In the genomic region with DNA sequence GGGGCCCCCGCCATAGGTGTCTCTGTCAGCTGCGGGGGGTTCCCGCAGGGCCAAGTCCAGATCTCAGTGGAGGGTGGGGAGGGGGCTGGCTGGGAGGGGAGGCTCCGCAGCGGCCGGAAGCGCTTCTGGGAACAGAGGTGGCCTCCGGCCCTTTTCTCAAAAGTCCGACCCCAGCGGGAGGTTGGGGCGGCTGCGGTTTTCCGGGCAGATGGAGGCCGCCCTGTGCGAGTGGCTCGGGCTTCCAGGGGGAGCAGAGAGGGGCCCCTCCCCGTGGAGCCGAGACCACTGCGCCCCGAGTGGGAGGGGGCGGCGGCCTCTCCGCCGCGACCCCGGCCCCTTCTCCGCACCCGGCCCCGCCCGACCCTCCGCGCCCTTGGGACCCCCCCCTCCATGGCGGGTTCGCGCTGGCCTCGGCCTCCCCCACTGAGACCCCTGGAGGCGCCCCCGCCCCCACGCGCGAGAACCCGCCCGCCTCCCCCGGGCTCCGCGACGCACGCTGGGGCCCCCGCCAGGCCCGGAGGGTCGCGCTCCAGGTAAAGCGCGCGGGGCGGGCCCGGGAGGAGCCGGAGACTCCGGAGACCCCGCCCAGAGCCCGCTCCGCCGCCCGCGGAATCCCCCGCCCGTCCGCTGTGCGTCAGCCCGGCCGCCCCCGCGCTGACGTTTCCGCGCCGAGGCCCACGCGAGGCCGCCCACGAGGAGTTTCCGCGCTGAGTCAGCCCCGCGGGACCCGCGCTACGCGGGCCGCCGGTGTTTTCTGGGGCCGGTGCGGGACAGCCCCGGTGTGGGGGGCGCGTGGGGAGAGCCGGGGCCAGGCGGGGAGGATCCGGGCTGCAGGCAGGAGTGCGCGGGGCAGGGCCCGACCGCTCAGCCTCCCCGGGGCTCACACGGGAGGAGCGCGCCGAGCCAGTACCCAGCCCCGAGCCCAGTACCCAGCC, we compare ENCODE assay signal across 8 cellular contexts. TPM values are rescaled to one million over a fixed set of nuclear protein-coding genes. Genes with fewer than 3 reads are reported as not detected.
DNase-seq lines count a peak whose midpoint lies in the region; ATAC-seq and TF ChIP-seq lines count a peak whose summit lies in the region.

No MANE protein-coding gene starts in this region.

- H3K9me3 ChIP-seq in HCT116 (ENCODE audit: control insufficient read depth in 1 of 2, insufficient read depth in 1 of 2, low read depth in 1 of 2, low read length in 2 of 2), result no peaks in the 10 kb centered on the region
- H3K9me3 ChIP-seq in iPS-20b (ENCODE audit: insufficient read depth, low read depth, low read length), result no peaks in the 10 kb centered on the region

- TF ChIP-seq CTCF in AG10803 (conservative IDR thresholded peaks at IDR 0.05; ENCODE audit: low read length) (no peak), HCT116 (IDR thresholded peaks at IDR 0.05 in 2 of 3, conservative IDR thresholded peaks at IDR 0.05 in 1 of 3; ENCODE audit: borderline replicate concordance in 1 of 3, insufficient read depth in 1 of 3, low read depth in 2 of 3, low read length in 2 of 3) (no peak)

- TF ChIP-seq RAD21 in HCT116 (IDR thresholded peaks at IDR 0.05; ENCODE audit: low read depth), result no peak

- ATAC-seq in HCT116 (peak; percentile 65), T-cell (replicated peaks in 1 of 4) (peak; percentile 84 to 89 (median 87)), GM21528 (IDR thresholded peaks at IDR 0.05; ENCODE audit: low FRiP score, unreplicated experiment) (no peak)
- peak; percentile 69 for ATAC-seq in activated naive CD8-positive, alpha-beta T cell treated with anti-CD3 and anti-CD28 coated beads, Interleukin-2, amount 10 ng/mL, durations not matched to agents 7 days and 5 days (ENCODE audit: low read depth)

- H3K79me2 ChIP-seq in HCT116 (ENCODE audit: insufficient read depth, low read length), result peaks cover 8% of the 10 kb centered on the region; the same call in 1 of the 2 replicates

- RAD21 ChIA-PET in HCT116 (lab: Charles Lee; ENCODE audit: low non-redundant PET in 1 of 2, low total read pairs in 2 of 2, uncharacterized antibody in 2 of 2, unreplicated experiment in 2 of 2), result interaction anchor here in 1 of 2 experiments (0.6 kb wide), 1 partner anchor 32 kb away, joined by 3 read pairs; no protein-coding TSS in a partner anchor

- CTCF ChIA-PET in HCT116 (lab: Charles Lee), result no interaction called here
- CTCF ChIA-PET in T-cell (lab: Charles Lee), result interaction anchor here in 1 of 2 donors (0.6 to 0.8 kb wide), 2 partner anchors 16 to 73 kb away, joined by 3 read pairs; no protein-coding TSS in a partner anchor

- no peaks in the 10 kb centered on the region for H4K20me1 ChIP-seq in HCT116 (ENCODE audit: insufficient read depth)

- H3K27ac Mint-ChIP-seq in T-cell, result no peak overlapping the region
- H3K27ac Mint-ChIP-seq in activated naive CD8-positive, alpha-beta T cell treated with anti-CD3 and anti-CD28 coated beads, Interleukin-2, amount 10 ng/mL, durations not matched to agents 7 days and 5 days, result peak overlapping the region; percentile 71

- H3K4me2 ChIP-seq in HCT116 (ENCODE audit: low read length), result peak overlapping the region; percentile 77

- peak overlapping the region; percentile 56 to 67 (median 57) for H3K4me3 Mint-ChIP-seq in T-cell
- H3K4me3 Mint-ChIP-seq in activated naive CD8-positive, alpha-beta T cell treated with anti-CD3 and anti-CD28 coated beads, Interleukin-2, amount 10 ng/mL, durations not matched to agents 7 days and 5 days, result peak overlapping the region; percentile 28

- no peak for TF ChIP-seq POLR2A in HCT116 (IDR thresholded peaks at IDR 0.05; ENCODE audit: borderline replicate concordance, extremely low read depth, insufficient read depth, insufficient read length)

- H3K9ac ChIP-seq in HCT116 (ENCODE audit: low read length), result peak overlapping the region; percentile 62
- H3K9ac ChIP-seq in iPS-20b (ENCODE audit: low read depth, low read length), result no peak overlapping the region

- intact Hi-C loops in HCT116 (cut with micrococcal nuclease), result no loop called here

- BruUV-seq in HCT116 (replicated peaks; lab: Mats Ljungman, UMichigan), result no TSS peak

- H3K4me1 ChIP-seq in HCT116 (ENCODE audit: control insufficient read depth in 1 of 2, insufficient read depth in 2 of 2, low read length in 2 of 2) (peaks cover 5 to 14% of the 10 kb centered on the region in 2 experiments; a peak in 3 of 4 replicates), iPS-20b (ENCODE audit: insufficient read depth, low read length) (no peaks in the 10 kb centered on the region)

- no peaks in the 10 kb centered on the region for H3K36me3 ChIP-seq in HCT116 (ENCODE audit: control insufficient read depth in 1 of 2, insufficient read depth in 2 of 2, low read length in 2 of 2)
- H3K36me3 ChIP-seq in iPS-20b (ENCODE audit: insufficient read depth, low read depth, low read length), result no peaks in the 10 kb centered on the region

- no peak overlapping the region for H2AFZ ChIP-seq in HCT116 (ENCODE audit: low read depth, low read length, poor library complexity, severe bottlenecking)

- no peaks in the 10 kb centered on the region for H3K36me3 Mint-ChIP-seq in T-cell
- H3K36me3 Mint-ChIP-seq in activated naive CD8-positive, alpha-beta T cell treated with anti-CD3 and anti-CD28 coated beads, Interleukin-2, amount 10 ng/mL, durations not matched to agents 7 days and 5 days, result no peaks in the 10 kb centered on the region

- DNase-seq in AG10803 (ENCODE audit: low read depth) (peak; percentile 20), HCT116 (ENCODE audit: low read depth, low spot score) (no peak), T-cell (peak; percentile 54 to 90 (median 83)), NCI-H1436 (lab: John Stamatoyannopoulos, UW) (no peak)
- DNase-seq in activated naive CD8-positive, alpha-beta T cell treated with anti-CD3 and anti-CD28 coated beads, Interleukin-2, amount 10 ng/mL, durations not matched to agents 7 days and 5 days, result peak; percentile 84
- DNase-seq in stimulated activated CD4-positive, alpha-beta T cell treated with anti-CD3 and anti-CD28 coated beads, Interleukin-1b, Interleukin-23, amount 100 ng/mL, for 48 hours, result peak; percentile 85

- no peaks in the 10 kb centered on the region for H3K27me3 Mint-ChIP-seq in T-cell
- H3K27me3 Mint-ChIP-seq in activated naive CD8-positive, alpha-beta T cell treated with anti-CD3 and anti-CD28 coated beads, Interleukin-2, amount 10 ng/mL, durations not matched to agents 7 days and 5 days, result no peaks in the 10 kb centered on the region

- POLR2A ChIA-PET in HCT116 (lab: Charles Lee) (no interaction called here), T-cell (lab: Charles Lee) (no interaction called here)
- POLR2A ChIA-PET in activated naive CD8-positive, alpha-beta T cell treated with anti-CD3 and anti-CD28 coated beads, Interleukin-2, amount 10 ng/mL, durations not matched to agents 7 days and 5 days (lab: Charles Lee), result interaction anchor here (1.2 to 1.4 kb wide), 2 partner anchors 14 to 15 kb away, joined by 3 to 4 read pairs; no protein-coding TSS in a partner anchor

- H3K27me3 ChIP-seq in HCT116 (ENCODE audit: insufficient read depth, low read length) (no peaks in the 10 kb centered on the region), iPS-20b (ENCODE audit: insufficient read depth, low read length) (peaks cover 27% of the 10 kb centered on the region)

- H3K9me2 ChIP-seq in HCT116 (ENCODE audit: insufficient read depth), result no peaks in the 10 kb centered on the region

- H3K4me3 ChIP-seq in AG10803 (ENCODE audit: low read length) (peak overlapping the region; percentile 17; the same call in 1 of the 2 replicates), HCT116 (replicated peaks in 1 of 2; ENCODE audit: low read depth in 1 of 2, low read length in 2 of 2) (peak overlapping the region; percentile 19 to 56), iPS-20b (ENCODE audit: low read length) (peak overlapping the region; percentile 38; the same call in 1 of the 2 replicates)

- H3K9me3 Mint-ChIP-seq in T-cell, result no peaks in the 10 kb centered on the region
- H3K9me3 Mint-ChIP-seq in activated naive CD8-positive, alpha-beta T cell treated with anti-CD3 and anti-CD28 coated beads, Interleukin-2, amount 10 ng/mL, durations not matched to agents 7 days and 5 days, result no peaks in the 10 kb centered on the region

- peaks cover 0 to 11% (median 0%) of the 10 kb centered on the region in 3 donors for H3K4me1 Mint-ChIP-seq in T-cell
- H3K4me1 Mint-ChIP-seq in activated naive CD8-positive, alpha-beta T cell treated with anti-CD3 and anti-CD28 coated beads, Interleukin-2, amount 10 ng/mL, durations not matched to agents 7 days and 5 days, result peaks cover 4% of the 10 kb centered on the region

- H3K27ac ChIP-seq in HCT116 (ENCODE audit: low read depth, low read length) (peak overlapping the region; percentile 19; the same call in 1 of the 2 replicates), iPS-20b (ENCODE audit: low read length) (no peak overlapping the region)

TF ChIP-seq in HCT116, 20 proteins besides CTCF, POLR2A, EP300 and RAD21:
- TF ChIP-seq POLR2AphosphoS5 (IDR thresholded peaks at IDR 0.05; ENCODE audit: low read depth, low read length) (peak; percentile 56), EGR1 (IDR thresholded peaks at IDR 0.05; ENCODE audit: low read depth) (peak; percentile 97), CBX3 (IDR thresholded peaks at IDR 0.05; ENCODE audit: low read depth) (no peak)

RNA-seq across cellular contexts. Expression of a gene that starts 5.2 kb away (rescaled TPM):
- total RNA-seq in HCT116 (2021; ENCODE audit: unreplicated experiment), result 56.2 TPM
- 52.4 and 63.6 TPM in 2 replicates for polyA plus RNA-seq in HCT116 (2012)
- 10 to 100 TPM in 4 of 5 donors, 1 to 10 TPM in 1; 6.4 to 20.5 (median 13.3) TPM for total RNA-seq in T-cell
- 10 to 100 TPM; 11.4 to 15.0 TPM for total RNA-seq in activated naive CD8-positive, alpha-beta T cell treated with anti-CD3 and anti-CD28 coated beads, Interleukin-2, amount 10 ng/mL, durations not matched to agents 7 days and 5 days

RNA-seq across cellular contexts. Expression of a gene that starts 12.8 kb away (rescaled TPM):
- total RNA-seq in HCT116 (2021; ENCODE audit: unreplicated experiment) (0.37 TPM), T-cell (10 to 100 TPM; 15.1 to 35.4 (median 17.8) TPM)
- polyA plus RNA-seq in HCT116 (2012), result 0.09 TPM in 1 of 2 replicates, not detected in the other
- total RNA-seq in activated naive CD8-positive, alpha-beta T cell treated with anti-CD3 and anti-CD28 coated beads, Interleukin-2, amount 10 ng/mL, durations not matched to agents 7 days and 5 days, result 1 to 10 TPM; 2.4 to 3.1 TPM

RNA-seq across cellular contexts. Expression of a gene that starts 27.5 kb away (rescaled TPM):
- 0.10 TPM for total RNA-seq in HCT116 (2021; ENCODE audit: unreplicated experiment)
- 0.03 TPM in 1 of 2 replicates, not detected in the other for polyA plus RNA-seq in HCT116 (2012)
- total RNA-seq in T-cell, result 1 to 10 TPM in 1 of 5 donors, under 1 TPM in 3, not detected in 1; 0.26 to 1.0 (median 0.47) TPM
- not detected for total RNA-seq in activated naive CD8-positive, alpha-beta T cell treated with anti-CD3 and anti-CD28 coated beads, Interleukin-2, amount 10 ng/mL, durations not matched to agents 7 days and 5 days

RNA-seq across cellular contexts. Expression of a gene that starts 30.7 kb away (rescaled TPM):
- total RNA-seq in HCT116 (2021; ENCODE audit: unreplicated experiment), result 133 TPM
- polyA plus RNA-seq in HCT116 (2012), result 118 and 119 TPM in 2 replicates
- 100 to 1,000 TPM in 4 of 5 donors, 10 to 100 TPM in 1; 98.6 to 151 (median 141) TPM for total RNA-seq in T-cell
- total RNA-seq in activated naive CD8-positive, alpha-beta T cell treated with anti-CD3 and anti-CD28 coated beads, Interleukin-2, amount 10 ng/mL, durations not matched to agents 7 days and 5 days, result 100 to 1,000 TPM in 1 of 2 experiments, 10 to 100 TPM in 1; 99.1 to 103 TPM

RNA-seq across cellular contexts. Expression of a gene that starts 30.9 kb away (rescaled TPM):
- total RNA-seq in HCT116 (2021; ENCODE audit: unreplicated experiment) (16.3 TPM), T-cell (10 to 100 TPM in 4 of 5 donors, 1 to 10 TPM in 1; 10.0 to 30.4 (median 25.1) TPM)
- polyA plus RNA-seq in HCT116 (2012), result 7.1 and 7.8 TPM in 2 replicates
- total RNA-seq in activated naive CD8-positive, alpha-beta T cell treated with anti-CD3 and anti-CD28 coated beads, Interleukin-2, amount 10 ng/mL, durations not matched to agents 7 days and 5 days, result 10 to 100 TPM; 19.1 to 19.6 TPM

Comparison
In these comparisons a context has a peak if more than half of its experiments do, and no peak if none do; other contexts are left out.
1. DNase-seq: peak in AG10803 (single experiment), T-cell (34 of 34), activated naive CD8-positive, alpha-beta T cell treated with anti-CD3 and anti-CD28 coated beads, Interleukin-2, amount 10 ng/mL, durations not matched to agents 7 days and 5 days (single experiment) and stimulated activated CD4-positive, alpha-beta T cell treated with anti-CD3 and anti-CD28 coated beads, Interleukin-1b, Interleukin-23, amount 100 ng/mL, for 48 hours (single experiment); none in HCT116 (single experiment) and NCI-H1436 (single experiment).
2. Peak in every context shown above with its lines, with median percentiles within 50 percentile points of each other: H3K4me3 ChIP-seq.